In genomic region chr3:167880183-167880582, GRCh38 we compare ENCODE assay signal across 8 cellular contexts.
"Had no signal": no experiment of that assay in that cellular context is flagged by ENCODE, and none has a peak within 500 bp of the region (broad histone marks: within the 10 kb centered on the region; RNA-seq: fewer than 3 reads in every experiment).

No MANE protein-coding gene starts in this region.

- DNase-seq: GM23248, GOT3, H7, HFFc6, IMR-90 had no signal

- H3K9me3 Mint-ChIP-seq: HFFc6 had no signal

- H3K36me3 ChIP-seq: HAP-1 had no signal

- H3K27ac ChIP-seq: GM23248, HL-60 had no signal

- H2AFZ ChIP-seq: GM23248 had no signal

- ATAC-seq: HCT116 had no signal

- H3K4me3 Mint-ChIP-seq: HFFc6 had no signal

- H3K4me3 ChIP-seq: GM23248, HAP-1 had no signal

- H3K9ac ChIP-seq: GM23248 had no signal

- H3K27ac Mint-ChIP-seq: HFFc6 had no signal

- H3K9me3 ChIP-seq: HAP-1 had no signal
